Comparison of ENCODE assay signal across 16 cellular contexts in the genomic region with DNA sequence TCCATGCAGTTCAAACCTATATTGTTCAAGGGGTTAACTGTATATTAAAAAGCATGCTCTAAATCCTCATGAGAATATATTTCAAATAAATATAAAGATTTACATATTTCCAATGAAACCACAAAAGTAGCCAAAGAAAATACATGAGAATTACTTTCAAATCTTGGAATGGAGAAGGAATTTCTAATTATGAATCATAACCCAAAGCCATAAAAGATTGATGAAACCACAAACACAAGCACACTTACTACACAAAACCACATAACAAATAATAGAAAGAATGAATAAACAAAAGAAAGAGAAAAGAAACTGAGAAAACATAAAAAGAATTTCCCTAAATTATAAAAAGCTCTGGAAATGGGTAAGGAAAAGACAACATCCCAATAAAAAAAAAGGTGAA. TPM values are rescaled to one million over a fixed set of nuclear protein-coding genes. Genes with fewer than 3 reads are reported as not detected.
DNase-seq lines count a peak whose midpoint lies in the region; ATAC-seq and TF ChIP-seq lines count a peak whose summit lies in the region.
"Had no signal": no experiment of that assay in that cellular context is flagged by ENCODE, and none has a peak within 500 bp of the region (broad histone marks: within the 10 kb centered on the region; RNA-seq: fewer than 3 reads in every experiment).

No MANE protein-coding gene starts in this region.

- in situ Hi-C loops in astrocyte of the spinal cord (cut with HindIII; ENCODE audit: low sequenced_read_pairs), result no loop called here

- H3K27ac Mint-ChIP-seq in natural killer cell, result peak overlapping the region; percentile 71 to 79
- H3K27ac Mint-ChIP-seq: activated CD4-positive, alpha-beta memory T cell treated with anti-CD3 and anti-CD28 coated beads, Interleukin-2, amount 10 ng/mL, durations not matched to agents 7 days and 5 days had no signal

- H3K36me3 Mint-ChIP-seq in natural killer cell, result no peaks in the 10 kb centered on the region

- H3F3A ChIP-seq in DOHH2 (ENCODE audit: control insufficient read depth, insufficient read depth), result peaks cover 46% of the 10 kb centered on the region

- ATAC-seq in natural killer cell (no peak), heart right ventricle (no peak)
- ATAC-seq: left lobe of liver had no signal

- no peak overlapping the region for H3K4me3 Mint-ChIP-seq in natural killer cell
- H3K4me3 Mint-ChIP-seq: activated CD4-positive, alpha-beta memory T cell treated with anti-CD3 and anti-CD28 coated beads, Interleukin-2, amount 10 ng/mL, durations not matched to agents 7 days and 5 days had no signal

- H3K4me1 ChIP-seq in DOHH2 (ENCODE audit: control insufficient read depth, low read length) (peaks cover 94% of the 10 kb centered on the region), heart right ventricle (peaks cover 0 to 66% (median 41%) of the 10 kb centered on the region in 9 donors)
- H3K4me1 ChIP-seq: vagina had no signal

- peak overlapping the region; percentile 87 for H3K4me2 ChIP-seq in DOHH2 (ENCODE audit: low read length)

- peaks cover 99% of the 10 kb centered on the region for H3K79me2 ChIP-seq in DOHH2 (ENCODE audit: control insufficient read depth, low read length)

- no peaks in the 10 kb centered on the region for H3K27me3 Mint-ChIP-seq in natural killer cell (ENCODE audit: low read depth in 2 of 2)
- H3K27me3 Mint-ChIP-seq: activated CD4-positive, alpha-beta memory T cell treated with anti-CD3 and anti-CD28 coated beads, Interleukin-2, amount 10 ng/mL, durations not matched to agents 7 days and 5 days; CD8-positive, alpha-beta memory T cell had no signal

- H3K27me3 ChIP-seq in DOHH2 (ENCODE audit: control insufficient read depth, low read length), result no peaks in the 10 kb centered on the region
- H3K27me3 ChIP-seq in heart right ventricle, result no peaks in the 10 kb centered on the region
- H3K27me3 ChIP-seq: vagina had no signal

- H3K27ac ChIP-seq in DOHH2 (ENCODE audit: low read depth, low read length), result peak overlapping the region; percentile 96
- H3K27ac ChIP-seq in heart right ventricle, result no peak overlapping the region
- H3K27ac ChIP-seq: vagina had no signal

- H3K9me2 ChIP-seq in DOHH2 (replicated peaks; ENCODE audit: control insufficient read depth, low read length), result no peaks in the 10 kb centered on the region

- H3K9me3 Mint-ChIP-seq in natural killer cell, result no peaks in the 10 kb centered on the region
- H3K9me3 Mint-ChIP-seq: activated CD4-positive, alpha-beta memory T cell treated with anti-CD3 and anti-CD28 coated beads, Interleukin-2, amount 10 ng/mL, durations not matched to agents 7 days and 5 days; CD8-positive, alpha-beta memory T cell had no signal

- TF ChIP-seq CTCF in DOHH2 (IDR thresholded peaks at IDR 0.05; ENCODE audit: low read depth, low read length, poor library complexity, severe bottlenecking) (no peak), astrocyte of the spinal cord (IDR thresholded peaks at IDR 0.05; ENCODE audit: low read depth, low read length) (no peak), natural killer cell (IDR thresholded peaks at IDR 0.05) (no peak), heart right ventricle (IDR thresholded peaks at IDR 0.05) (no peak)

- H3K4me3 ChIP-seq in DOHH2 (ENCODE audit: low read length) (peak overlapping the region; percentile 71), astrocyte of the spinal cord (ENCODE audit: low read depth, low read length) (no peak overlapping the region), heart right ventricle (no peak overlapping the region)
- H3K4me3 ChIP-seq: vagina had no signal

- DNase-seq in LHCN-M2 (ENCODE audit: low read depth), result peak; percentile 44
- DNase-seq in astrocyte of the spinal cord (ENCODE audit: low read depth, low spot score), result peak; percentile 46
- no peak for DNase-seq in natural killer cell
- no peak for DNase-seq in activated effector memory CD4-positive, alpha-beta T cell treated with anti-CD3 and anti-CD28 coated beads, Interleukin-2, amount 50 U/mL, for 16 hours
- DNase-seq in NCI-H2081 treated with DMSO at 0.1 percent for 48 hours (lab: John Stamatoyannopoulos, UW), result no peak
- DNase-seq in NCI-H1436 treated with DMSO at 0.1 percent for 48 hours (lab: John Stamatoyannopoulos, UW), result no peak
- DNase-seq in heart right ventricle, result no peak
- DNase-seq: activated CD4-positive, alpha-beta memory T cell treated with anti-CD3 and anti-CD28 coated beads, Interleukin-2, amount 10 ng/mL, durations not matched to agents 7 days and 5 days; CD8-positive, alpha-beta memory T cell; central memory CD4-positive, alpha-beta T cell; hippocampal formation; NCI-H146; NCI-H510A treated with DMSO at 0.1 percent for 48 hours had no signal

- H4K20me1 ChIP-seq in DOHH2 (ENCODE audit: control insufficient read depth, insufficient read depth, low read depth, low read length), result peaks cover 4% of the 10 kb centered on the region; the same call in 1 of the 2 replicates

- peaks cover 62 to 69% of the 10 kb centered on the region in 2 donors for H3K4me1 Mint-ChIP-seq in natural killer cell

- H3K9me3 ChIP-seq in DOHH2 (ENCODE audit: control insufficient read depth, insufficient read depth, low read length) (no peaks in the 10 kb centered on the region), heart right ventricle (no peaks in the 10 kb centered on the region)
- H3K9me3 ChIP-seq: vagina had no signal

- intact Hi-C loops in natural killer cell (cut with micrococcal nuclease), result loop anchor here (10.0 kb wide), 1 partner anchor 272 kb away; the partner anchor contains the start of gene TEX10
- intact Hi-C loops in heart right ventricle (cut with DNase I), result no loop called here

- H3K36me3 ChIP-seq in DOHH2 (ENCODE audit: control insufficient read depth, low read length) (peaks cover 5% of the 10 kb centered on the region), heart right ventricle (no peaks in the 10 kb centered on the region)
- H3K36me3 ChIP-seq: vagina had no signal

RNA-seq across cellular contexts. Expression of gene ERP44, which starts 16.0 kb away (rescaled TPM):
- total RNA-seq in LHCN-M2 (2014; rRNA removed) (13.9 TPM in 2 replicates), natural killer cell (10 to 100 TPM; 14.2 to 15.4 (median 15.1) TPM), heart right ventricle (10 to 100 TPM; 11.9 to 19.8 (median 14.8) TPM)
- polyA plus RNA-seq in LHCN-M2 (2012), result 9.6 TPM
- 10 to 100 TPM; 15.6 to 19.5 TPM for polyA plus RNA-seq in heart right ventricle

RNA-seq across cellular contexts. Expression of gene INVS, which starts 16.3 kb away (rescaled TPM):
- total RNA-seq in LHCN-M2 (2014; rRNA removed), result 16.3 and 16.6 TPM in 2 replicates
- polyA plus RNA-seq in LHCN-M2 (2012), result 5.7 TPM
- total RNA-seq in natural killer cell, result 10 to 100 TPM; 24.5 to 30.6 (median 27.4) TPM
- 1 to 10 TPM; 4.7 to 8.0 (median 6.3) TPM for total RNA-seq in heart right ventricle
- polyA plus RNA-seq in heart right ventricle, result 1 to 10 TPM; 1.6 to 3.9 TPM

Comparison
In these comparisons a context has a peak if more than half of its experiments do, and no peak if none do; other contexts are left out.
1. DNase-seq: peak in LHCN-M2 (single experiment) and astrocyte of the spinal cord (single experiment); none in natural killer cell (single experiment), activated effector memory CD4-positive, alpha-beta T cell treated with anti-CD3 and anti-CD28 coated beads, Interleukin-2, amount 50 U/mL, for 16 hours (single experiment), NCI-H2081 treated with DMSO at 0.1 percent for 48 hours (single experiment), NCI-H1436 treated with DMSO at 0.1 percent for 48 hours (single experiment) and heart right ventricle (0 of 2).